In the genomic region with DNA sequence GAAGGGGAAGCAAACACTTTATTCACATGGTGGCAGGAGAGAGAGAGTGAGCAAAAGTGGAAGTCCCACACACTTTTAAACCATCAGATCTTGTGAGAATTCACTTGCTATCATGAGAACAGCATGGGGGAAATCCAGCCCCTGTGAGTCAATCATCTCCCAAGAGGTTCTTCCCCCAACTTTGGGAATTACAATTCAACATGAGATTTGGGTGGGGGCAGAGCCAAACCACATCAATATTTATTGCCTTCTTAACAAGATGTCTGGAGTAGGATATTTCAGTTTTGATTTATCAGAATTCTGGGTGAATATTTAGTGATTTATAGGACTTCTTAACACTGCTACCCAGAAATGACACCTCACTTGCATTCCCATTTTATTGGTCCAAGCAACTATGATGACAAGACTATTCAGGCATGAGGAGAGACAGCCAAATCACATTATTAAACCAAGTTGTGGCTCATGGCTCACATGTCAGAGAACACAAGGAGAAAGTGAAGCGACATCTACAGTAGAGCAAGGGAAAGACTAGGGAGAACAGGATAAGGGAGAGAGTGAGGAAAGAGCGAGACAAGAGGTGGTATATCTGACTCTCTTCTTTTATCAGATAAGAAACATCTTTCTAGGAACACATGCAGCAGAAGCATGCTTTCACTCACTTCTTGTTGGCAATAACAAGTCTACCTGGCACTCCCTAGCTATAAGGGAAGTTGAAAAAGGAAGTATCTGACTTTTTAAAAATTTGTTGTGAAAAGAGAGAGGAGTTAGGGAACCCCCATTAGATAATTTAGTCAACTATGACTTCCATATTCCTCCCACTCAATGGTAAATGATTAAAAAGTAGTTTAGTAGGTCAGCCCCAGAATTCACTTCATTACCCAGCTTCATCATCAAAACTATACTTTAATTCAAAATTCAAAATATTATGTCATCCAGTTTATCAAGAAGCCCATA, we compare ENCODE assay signal across 10 cellular contexts. TPM values are rescaled to one million over a fixed set of nuclear protein-coding genes. Genes with fewer than 3 reads are reported as not detected.
A peak's percentile ranks its signal among the peaks of the same experiment; 100 is the strongest.
DNase-seq lines count a peak whose midpoint lies in the region; ATAC-seq and TF ChIP-seq lines count a peak whose summit lies in the region.
"Had no signal": no experiment of that assay in that cellular context is flagged by ENCODE, and none has a peak within 500 bp of the region (broad histone marks: within the 10 kb centered on the region; RNA-seq: fewer than 3 reads in every experiment).

No MANE protein-coding gene starts in this region.

- H3K36me3 Mint-ChIP-seq in activated T-cell treated with anti-CD3 and anti-CD28 coated beads, Interleukin-2, amount 50 U/mL, for 72 hours (ENCODE audit: insufficient read depth in 2 of 2) = peaks cover 5 to 21% of the 10 kb centered on the region in 2 donors
- H3K36me3 Mint-ChIP-seq in IgD-negative memory B cell = no peaks in the 10 kb centered on the region
- peaks cover 19% of the 10 kb centered on the region for H3K36me3 Mint-ChIP-seq in activated naive CD8-positive, alpha-beta T cell treated with anti-CD3 and anti-CD28 coated beads, Interleukin-2, amount 50 U/mL, for 24 hours (ENCODE audit: low read depth)

- no peaks in the 10 kb centered on the region for H3K4me1 ChIP-seq in tibial artery
- H3K4me1 ChIP-seq: vagina had no signal

- peak; percentile 37 to 47 for DNase-seq in activated T-cell treated with anti-CD3 and anti-CD28 coated beads, Interleukin-2, amount 50 U/mL, for 72 hours
- no peak for DNase-seq in activated T-cell treated with anti-CD3 and anti-CD28 coated beads, Interleukin-2, amount 50 U/mL, for 1 hour
- DNase-seq in activated naive CD8-positive, alpha-beta T cell treated with anti-CD3 and anti-CD28 coated beads, Interleukin-2, amount 50 U/mL, for 24 hours = no peak
- DNase-seq in stimulated activated naive CD8-positive, alpha-beta T cell treated with anti-CD3 and anti-CD28 coated beads, Interleukin-15, amount 100 ng/mL, for 72 hours = peak in 1 of 2 donors; percentile 36
- DNase-seq in tibial artery (no peak), NCI-H187 (lab: John Stamatoyannopoulos, UW) (no peak)
- DNase-seq: NCI-H1092 had no signal

- no peak overlapping the region for H3K4me3 ChIP-seq in tibial artery
- H3K4me3 ChIP-seq: vagina had no signal

- no peaks in the 10 kb centered on the region for H3K9me3 ChIP-seq in tibial artery
- H3K9me3 ChIP-seq: vagina had no signal

- peak overlapping the region; percentile 53 to 62 for H3K4me3 Mint-ChIP-seq in activated T-cell treated with anti-CD3 and anti-CD28 coated beads, Interleukin-2, amount 50 U/mL, for 72 hours
- peak overlapping the region in 3 of 4 donors; percentile 16 to 70 (median 68) for H3K4me3 Mint-ChIP-seq in IgD-negative memory B cell
- H3K4me3 Mint-ChIP-seq in activated naive CD8-positive, alpha-beta T cell treated with anti-CD3 and anti-CD28 coated beads, Interleukin-2, amount 50 U/mL, for 24 hours = peak overlapping the region; percentile 52
- peak overlapping the region; percentile 57 to 66 for H3K4me3 Mint-ChIP-seq in stimulated activated naive CD8-positive, alpha-beta T cell treated with anti-CD3 and anti-CD28 coated beads, Interleukin-15, amount 100 ng/mL, for 72 hours

- H3K27me3 ChIP-seq in tibial artery = no peaks in the 10 kb centered on the region
- H3K27me3 ChIP-seq: vagina had no signal

- peaks cover 93% of the 10 kb centered on the region for H3K4me1 Mint-ChIP-seq in activated T-cell treated with anti-CD3 and anti-CD28 coated beads, Interleukin-2, amount 50 U/mL, for 72 hours (ENCODE audit: low read depth)
- H3K4me1 Mint-ChIP-seq in IgD-negative memory B cell = peaks cover 35 to 59% (median 42%) of the 10 kb centered on the region in 3 donors
- H3K4me1 Mint-ChIP-seq in activated naive CD8-positive, alpha-beta T cell treated with anti-CD3 and anti-CD28 coated beads, Interleukin-2, amount 50 U/mL, for 24 hours = peaks cover 89% of the 10 kb centered on the region
- H3K4me1 Mint-ChIP-seq in stimulated activated naive CD8-positive, alpha-beta T cell treated with anti-CD3 and anti-CD28 coated beads, Interleukin-15, amount 100 ng/mL, for 72 hours = peaks cover 86% of the 10 kb centered on the region

- intact Hi-C loops in tibial artery (cut with DNase I; ENCODE audit: low total_unique reads) = no loop called here

- H3K27ac ChIP-seq in tibial artery = no peak overlapping the region
- H3K27ac ChIP-seq: vagina had no signal

- peak overlapping the region; percentile 52 for H3K27ac Mint-ChIP-seq in activated T-cell treated with anti-CD3 and anti-CD28 coated beads, Interleukin-2, amount 50 U/mL, for 72 hours
- H3K27ac Mint-ChIP-seq in IgD-negative memory B cell = peak overlapping the region; percentile 65 to 93 (median 86)
- peak overlapping the region; percentile 81 for H3K27ac Mint-ChIP-seq in activated naive CD8-positive, alpha-beta T cell treated with anti-CD3 and anti-CD28 coated beads, Interleukin-2, amount 50 U/mL, for 24 hours
- H3K27ac Mint-ChIP-seq in stimulated activated naive CD8-positive, alpha-beta T cell treated with anti-CD3 and anti-CD28 coated beads, Interleukin-15, amount 100 ng/mL, for 72 hours = peak overlapping the region in 1 of 2 donors; percentile 74

- H3K36me3 ChIP-seq in tibial artery = no peaks in the 10 kb centered on the region
- H3K36me3 ChIP-seq: vagina had no signal

- H3K9me3 Mint-ChIP-seq in activated T-cell treated with anti-CD3 and anti-CD28 coated beads, Interleukin-2, amount 50 U/mL, for 72 hours = peaks cover 6 to 7% of the 10 kb centered on the region in 2 donors
- H3K9me3 Mint-ChIP-seq in IgD-negative memory B cell = peaks cover 0 to 3% (median 0%) of the 10 kb centered on the region in 3 donors
- peaks cover 17% of the 10 kb centered on the region for H3K9me3 Mint-ChIP-seq in activated naive CD8-positive, alpha-beta T cell treated with anti-CD3 and anti-CD28 coated beads, Interleukin-2, amount 50 U/mL, for 24 hours
- H3K9me3 Mint-ChIP-seq in stimulated activated naive CD8-positive, alpha-beta T cell treated with anti-CD3 and anti-CD28 coated beads, Interleukin-15, amount 100 ng/mL, for 72 hours = peaks cover 18 to 19% of the 10 kb centered on the region in 2 donors

- no peak for TF ChIP-seq CTCF in tibial artery (IDR thresholded peaks at IDR 0.05)

- H3K27me3 Mint-ChIP-seq in activated T-cell treated with anti-CD3 and anti-CD28 coated beads, Interleukin-2, amount 50 U/mL, for 72 hours (ENCODE audit: low read depth) = no peaks in the 10 kb centered on the region
- no peaks in the 10 kb centered on the region for H3K27me3 Mint-ChIP-seq in IgD-negative memory B cell
- no peaks in the 10 kb centered on the region for H3K27me3 Mint-ChIP-seq in activated naive CD8-positive, alpha-beta T cell treated with anti-CD3 and anti-CD28 coated beads, Interleukin-2, amount 50 U/mL, for 24 hours
- no peaks in the 10 kb centered on the region for H3K27me3 Mint-ChIP-seq in stimulated activated naive CD8-positive, alpha-beta T cell treated with anti-CD3 and anti-CD28 coated beads, Interleukin-15, amount 100 ng/mL, for 72 hours

- peak; percentile 63 to 65 for ATAC-seq in activated T-cell treated with anti-CD3 and anti-CD28 coated beads, Interleukin-2, amount 50 U/mL, for 72 hours (replicated peaks in 1 of 2)
- ATAC-seq in activated naive CD8-positive, alpha-beta T cell treated with anti-CD3 and anti-CD28 coated beads, Interleukin-2, amount 50 U/mL, for 24 hours = peak; percentile 65
- ATAC-seq in stimulated activated naive CD8-positive, alpha-beta T cell treated with anti-CD3 and anti-CD28 coated beads, Interleukin-15, amount 100 ng/mL, for 72 hours = peak; percentile 59
- no peak for ATAC-seq in GM21825 (IDR thresholded peaks at IDR 0.05; ENCODE audit: unreplicated experiment)

RNA-seq across cellular contexts. Expression of gene PTPRC, which starts 36.6 kb away (rescaled TPM):
- 100 to 1,000 TPM; 490 to 545 TPM for total RNA-seq in activated T-cell treated with anti-CD3 and anti-CD28 coated beads, Interleukin-2, amount 50 U/mL, for 72 hours
- 744 TPM for polyA plus RNA-seq in IgD-negative memory B cell

Comparison
In these comparisons a context has a peak if more than half of its experiments do, and no peak if none do; other contexts are left out.
1. DNase-seq: peak in activated T-cell treated with anti-CD3 and anti-CD28 coated beads, Interleukin-2, amount 50 U/mL, for 72 hours (2 of 2); none in activated T-cell treated with anti-CD3 and anti-CD28 coated beads, Interleukin-2, amount 50 U/mL, for 1 hour (single experiment), activated naive CD8-positive, alpha-beta T cell treated with anti-CD3 and anti-CD28 coated beads, Interleukin-2, amount 50 U/mL, for 24 hours (single experiment), tibial artery (0 of 2) and NCI-H187 (0 of 2).
2. Peak in every context shown above with its lines, with median percentiles within 50 percentile points of each other: H3K4me3 Mint-ChIP-seq.